Comparison of ENCODE assay signal across 21 cellular contexts in the genomic region with DNA sequence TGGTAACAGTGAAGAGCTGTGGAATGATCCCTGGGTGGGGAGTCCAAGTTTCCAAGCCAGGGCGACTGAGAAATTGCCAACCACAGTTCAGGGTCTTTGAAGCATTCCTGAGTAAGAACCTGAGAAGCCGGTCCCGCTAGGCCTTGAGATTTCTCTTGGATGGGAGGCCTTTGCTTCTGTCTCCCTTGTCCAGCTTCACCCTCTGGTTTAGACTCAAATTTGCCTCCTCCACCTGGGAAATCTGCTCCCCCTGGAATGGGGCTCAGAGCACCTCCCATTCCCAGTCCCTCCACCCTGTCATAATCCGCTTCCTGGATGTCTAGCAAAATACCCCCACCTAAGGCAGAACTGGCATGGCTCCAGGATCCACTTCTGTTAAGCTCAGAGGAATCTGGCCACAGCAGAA.
DNase-seq lines count a peak whose midpoint lies in the region; ATAC-seq and TF ChIP-seq lines count a peak whose summit lies in the region.
"Had no signal": no experiment of that assay in that cellular context is flagged by ENCODE, and none has a peak within 500 bp of the region (broad histone marks: within the 10 kb centered on the region; RNA-seq: fewer than 3 reads in every experiment).

No MANE protein-coding gene starts in this region.

- intact Hi-C loops in esophagus squamous epithelium (cut with DNase I): no loop called here

- peaks cover 0 to 59% (median 16%) of the 10 kb centered on the region in 3 donors for H3K4me1 ChIP-seq in esophagus squamous epithelium

- H3K27ac ChIP-seq in esophagus squamous epithelium: peak overlapping the region in 1 of 4 donors; percentile 17
- H3K27ac ChIP-seq: ascending aorta, neural progenitor cell had no signal

- TF ChIP-seq CTCF in cardiac fibroblast (IDR thresholded peaks at IDR 0.05; ENCODE audit: low read depth, low read length) (no peak), nephron (IDR thresholded peaks at IDR 0.05; ENCODE audit: unreplicated experiment in 3 of 3) (no peak), esophagus squamous epithelium (IDR thresholded peaks at IDR 0.05) (no peak)

- H3K4me3 Mint-ChIP-seq in nephron (peak overlapping the region in 2 of 3 experiments; percentile 42 to 59), T-helper 17 cell (no peak overlapping the region)
- no peak overlapping the region for H3K4me3 Mint-ChIP-seq in activated naive CD8-positive, alpha-beta T cell treated with anti-CD3 and anti-CD28 coated beads for 36 hours
- H3K4me3 Mint-ChIP-seq: CD8-positive, alpha-beta memory T cell; neural progenitor cell had no signal

- H3K36me3 Mint-ChIP-seq in nephron (ENCODE audit: low read depth): no peaks in the 10 kb centered on the region
- no peaks in the 10 kb centered on the region for H3K36me3 Mint-ChIP-seq in activated naive CD8-positive, alpha-beta T cell treated with anti-CD3 and anti-CD28 coated beads for 36 hours
- no peaks in the 10 kb centered on the region for H3K36me3 Mint-ChIP-seq in T-helper 17 cell (ENCODE audit: low read depth)
- H3K36me3 Mint-ChIP-seq: CD8-positive, alpha-beta memory T cell; neural progenitor cell had no signal

- no peaks in the 10 kb centered on the region for H3K27me3 ChIP-seq in MG63
- H3K27me3 ChIP-seq in esophagus squamous epithelium: no peaks in the 10 kb centered on the region
- H3K27me3 ChIP-seq: ascending aorta, neural progenitor cell had no signal

- H3K27me3 Mint-ChIP-seq in nephron (ENCODE audit: low read depth): peaks cover 21% of the 10 kb centered on the region
- H3K27me3 Mint-ChIP-seq in activated naive CD8-positive, alpha-beta T cell treated with anti-CD3 and anti-CD28 coated beads for 36 hours: peaks cover 41% of the 10 kb centered on the region
- H3K27me3 Mint-ChIP-seq in T-helper 17 cell: peaks cover 46% of the 10 kb centered on the region

- peak; percentile 87 for DNase-seq in Daoy (ENCODE audit: low read depth)
- peak; percentile 24 for DNase-seq in MG63
- peak; percentile 26 to 47 for DNase-seq in cardiac fibroblast (ENCODE audit: low read depth in 2 of 2)
- DNase-seq in esophagus squamous epithelium (lab: John Stamatoyannopoulos, UW): no peak
- DNase-seq in activated naive CD8-positive, alpha-beta T cell treated with anti-CD3 and anti-CD28 coated beads for 36 hours: no peak
- no peak for DNase-seq in T-helper 17 cell
- no peak for DNase-seq in DMS79 treated with DMSO at 0.1 percent for 48 hours (lab: John Stamatoyannopoulos, UW)
- DNase-seq: activated CD4-positive, alpha-beta T cell treated with anti-CD3 and anti-CD28 coated beads for 1 hour; CD8-positive, alpha-beta memory T cell; effector CD4-positive, alpha-beta T cell; kidney; midbrain; NCI-H2029; NCI-H524; right cardiac atrium; SIG-M5; stimulated activated CD4-positive, alpha-beta T cell treated with anti-CD3 and anti-CD28 coated beads, Interleukin-2, amount 100 ng/mL, for 24 hours; T-helper 9 cell had no signal

- WGBS in esophagus squamous epithelium, 2 donors: 72 to 79% methylated on average over 3 to 4 of the region's 4 CpGs

- no peak for ATAC-seq in T-helper 17 cell
- ATAC-seq: right cardiac atrium had no signal

- H3K27ac Mint-ChIP-seq in nephron (peak overlapping the region; percentile 95 to 99 (median 99)), T-helper 17 cell (no peak overlapping the region)
- H3K27ac Mint-ChIP-seq in activated naive CD8-positive, alpha-beta T cell treated with anti-CD3 and anti-CD28 coated beads for 36 hours: no peak overlapping the region

- no peaks in the 10 kb centered on the region for H3K9me3 Mint-ChIP-seq in nephron
- no peaks in the 10 kb centered on the region for H3K9me3 Mint-ChIP-seq in activated naive CD8-positive, alpha-beta T cell treated with anti-CD3 and anti-CD28 coated beads for 36 hours
- H3K9me3 Mint-ChIP-seq: CD8-positive, alpha-beta memory T cell had no signal

- H3K9me3 ChIP-seq in MG63 (peaks cover 3% of the 10 kb centered on the region), esophagus squamous epithelium (no peaks in the 10 kb centered on the region), T-helper 17 cell (ENCODE audit: control insufficient read depth, low read length, poor library complexity, severe bottlenecking) (no peaks in the 10 kb centered on the region)
- H3K9me3 ChIP-seq: ascending aorta had no signal

- H3K36me3 ChIP-seq in MG63 (no peaks in the 10 kb centered on the region), esophagus squamous epithelium (no peaks in the 10 kb centered on the region)
- H3K36me3 ChIP-seq: ascending aorta, neural progenitor cell had no signal

- TF ChIP-seq POLR2A in esophagus squamous epithelium (IDR thresholded peaks at IDR 0.05): no peak

- peaks cover 66% of the 10 kb centered on the region for H3K4me1 Mint-ChIP-seq in nephron
- H3K4me1 Mint-ChIP-seq in activated naive CD8-positive, alpha-beta T cell treated with anti-CD3 and anti-CD28 coated beads for 36 hours: peaks cover 28% of the 10 kb centered on the region
- peaks cover 16% of the 10 kb centered on the region for H3K4me1 Mint-ChIP-seq in T-helper 17 cell

- H3K4me3 ChIP-seq in MG63 (no peak overlapping the region), cardiac fibroblast (replicated peaks in 1 of 2; ENCODE audit: low read depth in 2 of 2, low read length in 2 of 2) (no peak overlapping the region), esophagus squamous epithelium (no peak overlapping the region)
- H3K4me3 ChIP-seq: ascending aorta, neural progenitor cell had no signal

Comparison
In these comparisons a context has a peak if more than half of its experiments do, and no peak if none do; other contexts are left out.
1. DNase-seq: peak in Daoy (single experiment), MG63 (single experiment) and cardiac fibroblast (2 of 2); none in esophagus squamous epithelium (single experiment), activated naive CD8-positive, alpha-beta T cell treated with anti-CD3 and anti-CD28 coated beads for 36 hours (single experiment), T-helper 17 cell (0 of 3) and DMS79 treated with DMSO at 0.1 percent for 48 hours (single experiment).
2. H3K27ac Mint-ChIP-seq: peak in nephron (3 of 3); none in activated naive CD8-positive, alpha-beta T cell treated with anti-CD3 and anti-CD28 coated beads for 36 hours (single experiment) and T-helper 17 cell (single experiment).
3. H3K4me3 Mint-ChIP-seq: peak in nephron (2 of 3); none in activated naive CD8-positive, alpha-beta T cell treated with anti-CD3 and anti-CD28 coated beads for 36 hours (single experiment) and T-helper 17 cell (single experiment).